In genomic region chr9:15510789-15511575, GRCh38 we compare ENCODE assay signal across 1 cellular context.
TF ChIP-seq lines count a peak whose summit lies in the region.

TSS of gene PSIP1 (minus strand) at chr9:15510970. CDS start at chr9:15510188, 782 bp downstream.

TF ChIP-seq in GM12878, 131 proteins besides CTCF, POLR2A, EP300 and RAD21 (continued from another document and continues in another):
- TF ChIP-seq SUPT20H (IDR thresholded peaks at IDR 0.05; ENCODE audit: borderline replicate concordance, control insufficient read depth, low read depth, low read length) (no peak), MYB (IDR thresholded peaks at IDR 0.05; ENCODE audit: borderline replicate concordance, low read depth, low read length) (0 out of 2 replicates have a peak, but pooled peaks have one; percentile 54), USF2 (IDR thresholded peaks at IDR 0.05; ENCODE audit: borderline replicate concordance, low read depth, low read length) (no peak), ETV6 (conservative IDR thresholded peaks at IDR 0.05 in 1 of 2, IDR thresholded peaks at IDR 0.05 in 1 of 2; ENCODE audit: borderline replicate concordance in 1 of 2, low read depth in 1 of 2) (no peak; a peak in 1 of 4 replicates), BACH1 (IDR thresholded peaks at IDR 0.05; ENCODE audit: borderline replicate concordance) (peak; percentile 94), NRF1 (conservative IDR thresholded peaks at IDR 0.05; ENCODE audit: low read depth, low read length) (no peak), CHD4 (IDR thresholded peaks at IDR 0.05) (no peak), CUX1 (IDR thresholded peaks at IDR 0.05; ENCODE audit: insufficient replicate concordance, low read depth, low read length) (peak; percentile 38), SIN3A (IDR thresholded peaks at IDR 0.05; ENCODE audit: low read depth, low read length) (0 out of 2 replicates have a peak, but pooled peaks have one; percentile 24), EZH2 (IDR thresholded peaks at IDR 0.05; ENCODE audit: borderline replicate concordance, control insufficient read depth, low read depth, low read length) (no peak), MEF2B (IDR thresholded peaks at IDR 0.05; ENCODE audit: partially characterized antibody, poor library complexity, severe bottlenecking) (peak; percentile 40), CBFB (IDR thresholded peaks at IDR 0.05; ENCODE audit: low read depth) (peak; percentile 100), JUNB (IDR thresholded peaks at IDR 0.05) (no peak; the same call in 1 of the 2 replicates), NR2C1 (IDR thresholded peaks at IDR 0.05) (no peak), POLR2AphosphoS5 (IDR thresholded peaks at IDR 0.05; ENCODE audit: low read length) (peak; percentile 95), TCF3 (IDR thresholded peaks at IDR 0.05; ENCODE audit: borderline replicate concordance, insufficient read depth, low read depth, low read length) (0 out of 2 replicates have a peak, but pooled peaks have one; percentile 13), MLLT1 (IDR thresholded peaks at IDR 0.05) (peak; percentile 100), FOS (IDR thresholded peaks at IDR 0.05; ENCODE audit: borderline replicate concordance, extremely low read depth, insufficient read length) (no peak), PML (IDR thresholded peaks at IDR 0.05; ENCODE audit: low read length) (peak; percentile 76; the same call in 1 of the 2 replicates), ZNF24 (IDR thresholded peaks at IDR 0.05) (0 out of 2 replicates have a peak, but pooled peaks have one; percentile 60), IKZF1 (conservative IDR thresholded peaks at IDR 0.05) (peak; percentile 86), IRF5 (IDR thresholded peaks at IDR 0.05; ENCODE audit: borderline replicate concordance) (peak; percentile 0; the same call in 1 of the 2 replicates), LARP7 (IDR thresholded peaks at IDR 0.05) (peak; percentile 100), RCOR1 (conservative IDR thresholded peaks at IDR 0.05; ENCODE audit: low read depth, low read length) (no peak; the same call in 1 of the 2 replicates), NKRF (conservative IDR thresholded peaks at IDR 0.05) (peak; percentile 96), BMI1 (IDR thresholded peaks at IDR 0.05; ENCODE audit: borderline replicate concordance) (no peak), SMARCA5 (IDR thresholded peaks at IDR 0.05) (0 out of 2 replicates have a peak, but pooled peaks have one; percentile 83)
- TF ChIP-seq, protein P1, sequence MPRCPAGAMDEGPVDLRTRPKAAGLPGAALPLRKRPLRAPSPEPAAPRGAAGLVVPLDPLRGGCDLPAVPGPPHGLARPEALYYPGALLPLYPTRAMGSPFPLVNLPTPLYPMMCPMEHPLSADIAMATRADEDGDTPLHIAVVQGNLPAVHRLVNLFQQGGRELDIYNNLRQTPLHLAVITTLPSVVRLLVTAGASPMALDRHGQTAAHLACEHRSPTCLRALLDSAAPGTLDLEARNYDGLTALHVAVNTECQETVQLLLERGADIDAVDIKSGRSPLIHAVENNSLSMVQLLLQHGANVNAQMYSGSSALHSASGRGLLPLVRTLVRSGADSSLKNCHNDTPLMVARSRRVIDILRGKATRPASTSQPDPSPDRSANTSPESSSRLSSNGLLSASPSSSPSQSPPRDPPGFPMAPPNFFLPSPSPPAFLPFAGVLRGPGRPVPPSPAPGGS (IDR thresholded peaks at IDR 0.05; ENCODE audit: borderline replicate concordance, insufficient read depth, low read depth, low read length, poor library complexity, severe bottlenecking), result no peak
- TF ChIP-seq, protein P2, sequence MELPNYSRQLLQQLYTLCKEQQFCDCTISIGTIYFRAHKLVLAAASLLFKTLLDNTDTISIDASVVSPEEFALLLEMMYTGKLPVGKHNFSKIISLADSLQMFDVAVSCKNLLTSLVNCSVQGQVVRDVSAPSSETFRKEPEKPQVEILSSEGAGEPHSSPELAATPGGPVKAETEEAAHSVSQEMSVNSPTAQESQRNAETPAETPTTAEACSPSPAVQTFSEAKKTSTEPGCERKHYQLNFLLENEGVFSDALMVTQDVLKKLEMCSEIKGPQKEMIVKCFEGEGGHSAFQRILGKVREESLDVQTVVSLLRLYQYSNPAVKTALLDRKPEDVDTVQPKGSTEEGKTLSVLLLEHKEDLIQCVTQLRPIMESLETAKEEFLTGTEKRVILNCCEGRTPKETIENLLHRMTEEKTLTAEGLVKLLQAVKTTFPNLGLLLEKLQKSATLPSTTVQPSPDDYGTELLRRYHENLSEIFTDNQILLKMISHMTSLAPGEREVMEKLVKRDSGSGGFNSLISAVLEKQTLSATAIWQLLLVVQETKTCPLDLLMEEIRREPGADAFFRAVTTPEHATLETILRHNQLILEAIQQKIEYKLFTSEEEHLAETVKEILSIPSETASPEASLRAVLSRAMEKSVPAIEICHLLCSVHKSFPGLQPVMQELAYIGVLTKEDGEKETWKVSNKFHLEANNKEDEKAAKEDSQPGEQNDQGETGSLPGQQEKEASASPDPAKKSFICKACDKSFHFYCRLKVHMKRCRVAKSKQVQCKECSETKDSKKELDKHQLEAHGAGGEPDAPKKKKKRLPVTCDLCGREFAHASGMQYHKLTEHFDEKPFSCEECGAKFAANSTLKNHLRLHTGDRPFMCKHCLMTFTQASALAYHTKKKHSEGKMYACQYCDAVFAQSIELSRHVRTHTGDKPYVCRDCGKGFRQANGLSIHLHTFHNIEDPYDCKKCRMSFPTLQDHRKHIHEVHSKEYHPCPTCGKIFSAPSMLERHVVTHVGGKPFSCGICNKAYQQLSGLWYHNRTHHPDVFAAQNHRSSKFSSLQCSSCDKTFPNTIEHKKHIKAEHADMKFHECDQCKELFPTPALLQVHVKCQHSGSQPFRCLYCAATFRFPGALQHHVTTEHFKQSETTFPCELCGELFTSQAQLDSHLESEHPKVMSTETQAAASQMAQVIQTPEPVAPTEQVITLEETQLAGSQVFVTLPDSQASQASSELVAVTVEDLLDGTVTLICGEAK (IDR thresholded peaks at IDR 0.05; ENCODE audit: borderline replicate concordance), result no peak; the same call in 1 of the 2 replicates
- TF ChIP-seq, protein P3, sequence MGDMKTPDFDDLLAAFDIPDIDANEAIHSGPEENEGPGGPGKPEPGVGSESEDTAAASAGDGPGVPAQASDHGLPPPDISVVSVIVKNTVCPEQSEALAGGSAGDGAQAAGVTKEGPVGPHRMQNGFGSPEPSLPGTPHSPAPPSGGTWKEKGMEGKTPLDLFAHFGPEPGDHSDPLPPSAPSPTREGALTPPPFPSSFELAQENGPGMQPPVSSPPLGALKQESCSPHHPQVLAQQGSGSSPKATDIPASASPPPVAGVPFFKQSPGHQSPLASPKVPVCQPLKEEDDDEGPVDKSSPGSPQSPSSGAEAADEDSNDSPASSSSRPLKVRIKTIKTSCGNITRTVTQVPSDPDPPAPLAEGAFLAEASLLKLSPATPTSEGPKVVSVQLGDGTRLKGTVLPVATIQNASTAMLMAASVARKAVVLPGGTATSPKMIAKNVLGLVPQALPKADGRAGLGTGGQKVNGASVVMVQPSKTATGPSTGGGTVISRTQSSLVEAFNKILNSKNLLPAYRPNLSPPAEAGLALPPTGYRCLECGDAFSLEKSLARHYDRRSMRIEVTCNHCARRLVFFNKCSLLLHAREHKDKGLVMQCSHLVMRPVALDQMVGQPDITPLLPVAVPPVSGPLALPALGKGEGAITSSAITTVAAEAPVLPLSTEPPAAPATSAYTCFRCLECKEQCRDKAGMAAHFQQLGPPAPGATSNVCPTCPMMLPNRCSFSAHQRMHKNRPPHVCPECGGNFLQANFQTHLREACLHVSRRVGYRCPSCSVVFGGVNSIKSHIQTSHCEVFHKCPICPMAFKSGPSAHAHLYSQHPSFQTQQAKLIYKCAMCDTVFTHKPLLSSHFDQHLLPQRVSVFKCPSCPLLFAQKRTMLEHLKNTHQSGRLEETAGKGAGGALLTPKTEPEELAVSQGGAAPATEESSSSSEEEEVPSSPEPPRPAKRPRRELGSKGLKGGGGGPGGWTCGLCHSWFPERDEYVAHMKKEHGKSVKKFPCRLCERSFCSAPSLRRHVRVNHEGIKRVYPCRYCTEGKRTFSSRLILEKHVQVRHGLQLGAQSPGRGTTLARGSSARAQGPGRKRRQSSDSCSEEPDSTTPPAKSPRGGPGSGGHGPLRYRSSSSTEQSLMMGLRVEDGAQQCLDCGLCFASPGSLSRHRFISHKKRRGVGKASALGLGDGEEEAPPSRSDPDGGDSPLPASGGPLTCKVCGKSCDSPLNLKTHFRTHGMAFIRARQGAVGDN (IDR thresholded peaks at IDR 0.05), result peak; percentile 72
